In genomic region chr15:78789615-78790014, GRCh38 we compare ENCODE assay signal across 21 cellular contexts. TPM values are rescaled to one million over a fixed set of nuclear protein-coding genes. Genes with fewer than 3 reads are reported as not detected.
"Had no signal": no experiment of that assay in that cellular context is flagged by ENCODE, and none has a peak within 500 bp of the region (broad histone marks: within the 10 kb centered on the region; RNA-seq: fewer than 3 reads in every experiment).

No MANE protein-coding gene starts in this region.

- DNase-seq: effector CD4-positive, alpha-beta T cell; erythroblast; foreskin keratinocyte; head of caudate nucleus; left colon; mucosa of descending colon; naive thymus-derived CD8-positive, alpha-beta T cell; occipital lobe; right lobe of liver; stimulated activated CD4-positive, alpha-beta T cell treated with anti-CD3 and anti-CD28 coated beads, Interleukin-4, amount 100 ng/mL, for 1 hour; stomach; substantia nigra; transverse colon had no signal

- H3K9me3 ChIP-seq: mucosa of descending colon, pancreas, right lobe of liver, stomach, thoracic aorta, transverse colon had no signal

- H3K27me3 Mint-ChIP-seq: progenitor cell of endocrine pancreas had no signal

- H3K4me3 Mint-ChIP-seq: endodermal cell; naive thymus-derived CD8-positive, alpha-beta T cell; stimulated activated effector memory CD8-positive, alpha-beta T cell treated with anti-CD3 and anti-CD28 coated beads, Interleukin-12 subunit alpha, Interleukin-12 subunit beta, amount 100 ng/mL, for 72 hours had no signal

- ATAC-seq: foreskin keratinocyte; left colon; naive thymus-derived CD8-positive, alpha-beta T cell; pancreas had no signal

- H3K4me2 ChIP-seq: hepatocyte had no signal

- H3K79me2 ChIP-seq: hepatocyte had no signal

- H3K36me3 ChIP-seq: pancreas, right lobe of liver, transverse colon had no signal

- H3K9me3 Mint-ChIP-seq: stimulated activated effector memory CD8-positive, alpha-beta T cell treated with anti-CD3 and anti-CD28 coated beads, Interleukin-12 subunit alpha, Interleukin-12 subunit beta, amount 100 ng/mL, for 72 hours had no signal

- H3K27ac ChIP-seq: coronary artery, foreskin keratinocyte, hepatocyte, pancreas, right lobe of liver, stomach, thoracic aorta, transverse colon had no signal

- H3K27me3 ChIP-seq: foreskin keratinocyte, hepatocyte, pancreas, right lobe of liver, stomach, transverse colon had no signal

- H3K27ac Mint-ChIP-seq: endodermal cell; naive thymus-derived CD8-positive, alpha-beta T cell; progenitor cell of endocrine pancreas; stimulated activated effector memory CD8-positive, alpha-beta T cell treated with anti-CD3 and anti-CD28 coated beads, Interleukin-12 subunit alpha, Interleukin-12 subunit beta, amount 100 ng/mL, for 72 hours had no signal

- H3K4me3 ChIP-seq: coronary artery, hepatocyte, mucosa of descending colon, pancreas, right lobe of liver, stomach, thoracic aorta, transverse colon had no signal

- H3K4me1 ChIP-seq: foreskin keratinocyte, pancreas, right lobe of liver, stomach, transverse colon had no signal

- FAIRE-seq: endothelial cell of umbilical vein, pancreas had no signal

- H3K36me3 Mint-ChIP-seq: stimulated activated effector memory CD8-positive, alpha-beta T cell treated with anti-CD3 and anti-CD28 coated beads, Interleukin-12 subunit alpha, Interleukin-12 subunit beta, amount 100 ng/mL, for 72 hours had no signal

- H2AFZ ChIP-seq: hepatocyte had no signal

- H3K4me1 Mint-ChIP-seq: endodermal cell; stimulated activated effector memory CD8-positive, alpha-beta T cell treated with anti-CD3 and anti-CD28 coated beads, Interleukin-12 subunit alpha, Interleukin-12 subunit beta, amount 100 ng/mL, for 72 hours had no signal

RNA-seq across cellular contexts. Expression of gene ADAMTS7, which starts 21.6 kb away (rescaled TPM):
- polyA plus RNA-seq: naive thymus-derived CD8-positive, alpha-beta T cell had no signal
